In genomic region chr5:179805529-179806249, GRCh38 we compare ENCODE assay signal across 8 cellular contexts. TPM values are rescaled to one million over a fixed set of nuclear protein-coding genes. Genes with fewer than 3 reads are reported as not detected.
DNase-seq lines count a peak whose midpoint lies in the region; ATAC-seq and TF ChIP-seq lines count a peak whose summit lies in the region.

No MANE protein-coding gene starts in this region.

- no peak for DNase-seq in activated T-cell treated with anti-CD3 and anti-CD28 coated beads, Interleukin-2, amount 50 U/mL, for 4 hours
- no peak for DNase-seq in activated T-cell treated with anti-CD3 and anti-CD28 coated beads for 4 hours
- peak in 11 of 61 donors; percentile 23 to 69 (median 45) for DNase-seq in caudate nucleus (lab: John Stamatoyannopoulos, UW)
- peak in 14 of 49 donors; percentile 24 to 71 (median 54) for DNase-seq in substantia nigra (lab: John Stamatoyannopoulos, UW)
- DNase-seq in NCI-H2107 treated with DMSO at 0.1 percent for 48 hours (lab: John Stamatoyannopoulos, UW; ENCODE audit: unreplicated experiment) = no peak

- H4K20me1 ChIP-seq in OCI-LY3 (ENCODE audit: insufficient read depth, low read length) = peaks cover 16% of the 10 kb centered on the region

- H3K4me1 Mint-ChIP-seq in activated T-cell treated with anti-CD3 and anti-CD28 coated beads, Interleukin-2, amount 50 U/mL, for 4 hours (ENCODE audit: low read depth) = peaks cover 37% of the 10 kb centered on the region

- H3K36me3 ChIP-seq in OCI-LY3 (replicated peaks; ENCODE audit: low read depth, low read length) (peaks cover under 1% of the 10 kb centered on the region), liver (ENCODE audit: control insufficient read depth in 4 of 4, insufficient read depth in 3 of 4, low read depth in 1 of 4, low read length in 3 of 4) (peaks cover 2 to 8% (median 3%) of the 10 kb centered on the region in 4 donors)

- peak overlapping the region; percentile 94 for H3K9ac ChIP-seq in OCI-LY3 (ENCODE audit: low read length)
- H3K9ac ChIP-seq in liver (ENCODE audit: low read depth in 1 of 2, low read length in 2 of 2) = peak overlapping the region; percentile 70 to 79

- WGBS in liver = 2% methylated on average over 65 of the region's 65 CpGs

- peaks cover 2% of the 10 kb centered on the region for H3K36me3 Mint-ChIP-seq in activated T-cell treated with anti-CD3 and anti-CD28 coated beads, Interleukin-2, amount 50 U/mL, for 4 hours (ENCODE audit: insufficient read depth)

- no peaks in the 10 kb centered on the region for H3K27me3 Mint-ChIP-seq in activated T-cell treated with anti-CD3 and anti-CD28 coated beads, Interleukin-2, amount 50 U/mL, for 4 hours (ENCODE audit: low read depth)

- peak overlapping the region; percentile 86 for H3K4me2 ChIP-seq in OCI-LY3 (ENCODE audit: low read length)

- H3K4me3 ChIP-seq in OCI-LY3 (ENCODE audit: low read length) (peak overlapping the region; percentile 97), liver (ENCODE audit: low read depth in 1 of 3, low read length in 3 of 3) (peak overlapping the region; percentile 72 to 98 (median 79))

- no peaks in the 10 kb centered on the region for H3K27me3 ChIP-seq in OCI-LY3 (ENCODE audit: low read depth, low read length)
- no peaks in the 10 kb centered on the region for H3K27me3 ChIP-seq in liver (ENCODE audit: control insufficient read depth in 4 of 4, insufficient read depth in 4 of 4, low read length in 3 of 4)

- no peak overlapping the region for H2AFZ ChIP-seq in OCI-LY3 (ENCODE audit: low read depth, low read length)

- H3K9me3 ChIP-seq in OCI-LY3 (ENCODE audit: insufficient read depth, low read length) = no peaks in the 10 kb centered on the region
- no peaks in the 10 kb centered on the region for H3K9me3 ChIP-seq in liver (ENCODE audit: control insufficient read depth in 4 of 4, low read length in 3 of 4)

- no peak for TF ChIP-seq RAD21 in liver (IDR thresholded peaks at IDR 0.05)

- H3K4me1 ChIP-seq in OCI-LY3 (ENCODE audit: low read length) = peaks cover 28% of the 10 kb centered on the region
- peaks cover 19 to 41% (median 32%) of the 10 kb centered on the region in 4 donors for H3K4me1 ChIP-seq in liver (ENCODE audit: control insufficient read depth in 4 of 4, insufficient read depth in 4 of 4, low read length in 3 of 4)

- H3K27ac ChIP-seq in OCI-LY3 (ENCODE audit: low read length) (peak overlapping the region; percentile 78), caudate nucleus (ENCODE audit: low read depth, low read length) (peak overlapping the region; percentile 39), liver (ENCODE audit: low read depth in 1 of 2, low read length in 2 of 2) (peak overlapping the region; percentile 78 to 89), substantia nigra (ENCODE audit: low read depth, low read length, poor library complexity, severe bottlenecking) (peak overlapping the region; percentile 72)

- TF ChIP-seq CTCF in OCI-LY3 (IDR thresholded peaks at IDR 0.05; ENCODE audit: low read depth, low read length) (no peak), liver (IDR thresholded peaks at IDR 0.05; ENCODE audit: low read depth, low read length, missing input control) (no peak)

- H3K79me2 ChIP-seq in OCI-LY3 (ENCODE audit: low read length) = peaks cover 46% of the 10 kb centered on the region

- H3K4me3 Mint-ChIP-seq in activated T-cell treated with anti-CD3 and anti-CD28 coated beads, Interleukin-2, amount 50 U/mL, for 4 hours = peak overlapping the region; percentile 86

- ATAC-seq in activated T-cell treated with anti-CD3 and anti-CD28 coated beads, Interleukin-2, amount 50 U/mL, for 4 hours = peak; percentile 16 to 19
- peak; percentile 16 for ATAC-seq in HG02759 (IDR thresholded peaks at IDR 0.05; ENCODE audit: unreplicated experiment)

- H3K9me3 Mint-ChIP-seq in activated T-cell treated with anti-CD3 and anti-CD28 coated beads, Interleukin-2, amount 50 U/mL, for 4 hours = no peaks in the 10 kb centered on the region

TF ChIP-seq in liver, 16 proteins besides CTCF, POLR2A, EP300 and RAD21:
- TF ChIP-seq REST (IDR thresholded peaks at IDR 0.05) (no peak), RXRA (IDR thresholded peaks at IDR 0.05) (no peak), HNF4G (IDR thresholded peaks at IDR 0.05) (no peak), ZBTB33 (IDR thresholded peaks at IDR 0.05) (no peak), MAX (IDR thresholded peaks at IDR 0.05) (no peak), HNF4A (conservative IDR thresholded peaks at IDR 0.05) (no peak), JUND (IDR thresholded peaks at IDR 0.05) (no peak), GABPA (IDR thresholded peaks at IDR 0.05 in 1 of 2, conservative IDR thresholded peaks at IDR 0.05 in 1 of 2) (no peak)

RNA-seq across cellular contexts. Expression of gene MGAT4B, which starts 1.0 kb away (rescaled TPM):
- total RNA-seq in activated T-cell treated with anti-CD3 and anti-CD28 coated beads, Interleukin-2, amount 50 U/mL, for 4 hours = 10 to 100 TPM; 43.6 to 63.7 (median 54.5) TPM
- 100 to 1,000 TPM in 1 of 2 donors, 10 to 100 TPM in 1; 42.0 to 120 TPM for total RNA-seq in liver
- 100 to 1,000 TPM in 1 of 2 donors, 10 to 100 TPM in 1; 47.8 to 156 TPM for polyA plus RNA-seq in liver

RNA-seq across cellular contexts. Expression of gene LTC4S, which starts 11.9 kb away (rescaled TPM):
- 1 to 10 TPM in 1 of 3 donors, under 1 TPM in 2; 0.37 to 2.3 (median 0.61) TPM for total RNA-seq in activated T-cell treated with anti-CD3 and anti-CD28 coated beads, Interleukin-2, amount 50 U/mL, for 4 hours
- total RNA-seq in liver = 1 to 10 TPM; 1.3 to 1.8 TPM
- polyA plus RNA-seq in liver = 1 to 10 TPM; 2.4 to 3.3 TPM

RNA-seq across cellular contexts. Expression of gene SQSTM1, which starts 15.0 kb away (rescaled TPM):
- total RNA-seq in activated T-cell treated with anti-CD3 and anti-CD28 coated beads, Interleukin-2, amount 50 U/mL, for 4 hours = 100 to 1,000 TPM; 109 to 141 (median 111) TPM
- 100 to 1,000 TPM; 127 to 208 TPM for total RNA-seq in liver
- polyA plus RNA-seq in liver = 100 to 1,000 TPM; 303 to 330 TPM

RNA-seq across cellular contexts. Expression of gene MRNIP, which starts 52.9 kb away (rescaled TPM):
- 10 to 100 TPM; 14.9 to 16.1 (median 16.0) TPM for total RNA-seq in activated T-cell treated with anti-CD3 and anti-CD28 coated beads, Interleukin-2, amount 50 U/mL, for 4 hours
- total RNA-seq in liver = 10 to 100 TPM in 1 of 2 donors, 1 to 10 TPM in 1; 5.4 to 12.0 TPM
- polyA plus RNA-seq in liver = 1 to 10 TPM; 7.1 to 7.6 TPM
